In the genomic region with DNA sequence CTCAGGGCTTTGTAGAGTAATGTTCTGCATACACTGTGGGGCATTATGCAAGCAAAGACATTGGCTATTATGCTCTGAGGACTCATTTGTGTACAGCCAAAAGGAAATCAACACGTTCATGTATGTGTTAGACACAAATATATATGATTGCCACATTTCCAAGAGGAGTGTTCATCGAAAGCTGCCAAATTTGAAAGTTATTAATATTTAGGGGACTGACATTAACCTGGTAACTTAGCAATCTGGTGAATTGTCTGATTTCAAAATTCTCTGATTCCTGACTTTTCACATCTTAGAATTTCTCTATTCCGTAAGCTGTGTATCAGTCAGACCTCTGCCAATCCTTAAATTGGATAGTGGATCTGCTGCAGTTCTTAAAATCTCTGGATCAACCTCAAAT, we compare ENCODE assay signal across 22 cellular contexts. TPM values are rescaled to one million over a fixed set of nuclear protein-coding genes. Genes with fewer than 3 reads are reported as not detected.
A peak's percentile ranks its signal among the peaks of the same experiment; 100 is the strongest.
DNase-seq lines count a peak whose midpoint lies in the region; ATAC-seq, FAIRE-seq and TF ChIP-seq lines count a peak whose summit lies in the region.
"Had no signal": no experiment of that assay in that cellular context is flagged by ENCODE, and none has a peak within 500 bp of the region (broad histone marks: within the 10 kb centered on the region; RNA-seq: fewer than 3 reads in every experiment).

No MANE protein-coding gene starts in this region.

- no peaks in the 10 kb centered on the region for H3K36me3 Mint-ChIP-seq in GM23338 (ENCODE audit: low read depth)
- H3K36me3 Mint-ChIP-seq in activated CD4-positive, alpha-beta T cell treated with anti-CD3 and anti-CD28 coated beads, Interleukin-2, amount 10 ng/mL, durations not matched to agents 7 days and 5 days (ENCODE audit: low read depth), result no peaks in the 10 kb centered on the region

- peaks cover 10% of the 10 kb centered on the region; the same call in 1 of the 2 replicates for H3K4me1 ChIP-seq in GM23338 (ENCODE audit: insufficient read depth)
- H3K4me1 ChIP-seq: A549 had no signal

- no peaks in the 10 kb centered on the region for H3K9me2 ChIP-seq in GM23338 (ENCODE audit: insufficient read depth)

- peaks cover 21% of the 10 kb centered on the region for H3K4me1 Mint-ChIP-seq in GM23338
- no peaks in the 10 kb centered on the region for H3K4me1 Mint-ChIP-seq in activated CD4-positive, alpha-beta T cell treated with anti-CD3 and anti-CD28 coated beads, Interleukin-2, amount 10 ng/mL, durations not matched to agents 7 days and 5 days
- H3K4me1 Mint-ChIP-seq: CD14-positive monocyte had no signal

- DNase-seq in GM23338 (ENCODE audit: low spot score) (no peak), cerebellar cortex (ENCODE audit: low spot score) (peak; percentile 63)
- DNase-seq in activated CD4-positive, alpha-beta T cell treated with anti-CD3 and anti-CD28 coated beads, Interleukin-2, amount 10 ng/mL, durations not matched to agents 7 days and 5 days, result no peak
- DNase-seq: CD8-positive, alpha-beta T cell; COR-L47; DMS153; DMS79 treated with DMSO at 0.1 percent for 48 hours; EL; GDM1; HCEC 1CT; HFFc6 had no signal

- H3F3A ChIP-seq in GM23338 (replicated peaks; ENCODE audit: low read depth), result no peaks in the 10 kb centered on the region

- no peak overlapping the region for H3K4me3 Mint-ChIP-seq in GM23338
- H3K4me3 Mint-ChIP-seq in activated CD4-positive, alpha-beta T cell treated with anti-CD3 and anti-CD28 coated beads, Interleukin-2, amount 10 ng/mL, durations not matched to agents 7 days and 5 days, result no peak overlapping the region
- H3K4me3 Mint-ChIP-seq: CD14-positive monocyte; CD8-positive, alpha-beta T cell; HFFc6 had no signal

- no peak overlapping the region for H3K4me2 ChIP-seq in GM23338
- H3K4me2 ChIP-seq: A549 had no signal

- H3K27ac ChIP-seq in GM23338 (ENCODE audit: low read depth), result no peak overlapping the region
- H3K27ac ChIP-seq: A549 had no signal

- no peak for TF ChIP-seq CTCF in GM23338 (conservative IDR thresholded peaks at IDR 0.05; ENCODE audit: low read depth in 2 of 2)

- no peaks in the 10 kb centered on the region for H3K9me3 Mint-ChIP-seq in GM23338
- H3K9me3 Mint-ChIP-seq in activated CD4-positive, alpha-beta T cell treated with anti-CD3 and anti-CD28 coated beads, Interleukin-2, amount 10 ng/mL, durations not matched to agents 7 days and 5 days, result no peaks in the 10 kb centered on the region
- H3K9me3 Mint-ChIP-seq: CD14-positive monocyte; CD8-positive, alpha-beta T cell; HFFc6 had no signal

- FAIRE-seq in islet of Langerhans (lab: Jason Lieb, UNC), result peak; percentile 13
- FAIRE-seq: A549, D721Med, GM19239, HepG2, HTR-8/SVneo had no signal

- H3K27me3 ChIP-seq in GM23338 (ENCODE audit: insufficient read depth), result no peaks in the 10 kb centered on the region

- no peak for ATAC-seq in GM23338
- no peak for ATAC-seq in HG02840 (IDR thresholded peaks at IDR 0.05; ENCODE audit: low FRiP score, unreplicated experiment)
- ATAC-seq in HG03521 (IDR thresholded peaks at IDR 0.05; ENCODE audit: unreplicated experiment), result no peak
- ATAC-seq: A549; CD8-positive, alpha-beta T cell; HepG2 had no signal

- no peaks in the 10 kb centered on the region for H4K20me1 ChIP-seq in GM23338 (replicated peaks; ENCODE audit: insufficient read depth)

- H3K27ac Mint-ChIP-seq in GM23338, result peak overlapping the region; percentile 50; the same call in 1 of the 2 replicates
- H3K27ac Mint-ChIP-seq in activated CD4-positive, alpha-beta T cell treated with anti-CD3 and anti-CD28 coated beads, Interleukin-2, amount 10 ng/mL, durations not matched to agents 7 days and 5 days, result no peak overlapping the region
- H3K27ac Mint-ChIP-seq: CD14-positive monocyte; CD8-positive, alpha-beta T cell; HFFc6 had no signal

- CTCF ChIA-PET in activated CD4-positive, alpha-beta T cell treated with anti-CD3 and anti-CD28 coated beads, Interleukin-2, amount 10 ng/mL, durations not matched to agents 7 days and 5 days (lab: Charles Lee), result interaction anchor here (0.7 kb wide), 1 partner anchor 358 kb away, joined by 3 read pairs; no protein-coding TSS in a partner anchor

- H3K36me3 ChIP-seq in GM23338 (ENCODE audit: insufficient read depth), result no peaks in the 10 kb centered on the region

- H2AFZ ChIP-seq in GM23338, result no peak overlapping the region

- POLR2A ChIA-PET in activated CD4-positive, alpha-beta T cell treated with anti-CD3 and anti-CD28 coated beads, Interleukin-2, amount 10 ng/mL, durations not matched to agents 7 days and 5 days (lab: Charles Lee), result no interaction called here

- H3K27me3 Mint-ChIP-seq in GM23338 (ENCODE audit: insufficient read depth, low read depth, poor library complexity), result no peaks in the 10 kb centered on the region
- no peaks in the 10 kb centered on the region for H3K27me3 Mint-ChIP-seq in activated CD4-positive, alpha-beta T cell treated with anti-CD3 and anti-CD28 coated beads, Interleukin-2, amount 10 ng/mL, durations not matched to agents 7 days and 5 days

- no peaks in the 10 kb centered on the region for H3K79me2 ChIP-seq in GM23338 (replicated peaks; ENCODE audit: insufficient read depth)

- H3K4me3 ChIP-seq in GM23338, result no peak overlapping the region
- H3K4me3 ChIP-seq: A549 had no signal

TF ChIP-seq in GM23338, 12 proteins besides CTCF, POLR2A, EP300 and RAD21 (continues in another document):
- TF ChIP-seq STAT1 (IDR thresholded peaks at IDR 0.05; ENCODE audit: unreplicated experiment), result no peak
- TF ChIP-seq, protein P1, sequence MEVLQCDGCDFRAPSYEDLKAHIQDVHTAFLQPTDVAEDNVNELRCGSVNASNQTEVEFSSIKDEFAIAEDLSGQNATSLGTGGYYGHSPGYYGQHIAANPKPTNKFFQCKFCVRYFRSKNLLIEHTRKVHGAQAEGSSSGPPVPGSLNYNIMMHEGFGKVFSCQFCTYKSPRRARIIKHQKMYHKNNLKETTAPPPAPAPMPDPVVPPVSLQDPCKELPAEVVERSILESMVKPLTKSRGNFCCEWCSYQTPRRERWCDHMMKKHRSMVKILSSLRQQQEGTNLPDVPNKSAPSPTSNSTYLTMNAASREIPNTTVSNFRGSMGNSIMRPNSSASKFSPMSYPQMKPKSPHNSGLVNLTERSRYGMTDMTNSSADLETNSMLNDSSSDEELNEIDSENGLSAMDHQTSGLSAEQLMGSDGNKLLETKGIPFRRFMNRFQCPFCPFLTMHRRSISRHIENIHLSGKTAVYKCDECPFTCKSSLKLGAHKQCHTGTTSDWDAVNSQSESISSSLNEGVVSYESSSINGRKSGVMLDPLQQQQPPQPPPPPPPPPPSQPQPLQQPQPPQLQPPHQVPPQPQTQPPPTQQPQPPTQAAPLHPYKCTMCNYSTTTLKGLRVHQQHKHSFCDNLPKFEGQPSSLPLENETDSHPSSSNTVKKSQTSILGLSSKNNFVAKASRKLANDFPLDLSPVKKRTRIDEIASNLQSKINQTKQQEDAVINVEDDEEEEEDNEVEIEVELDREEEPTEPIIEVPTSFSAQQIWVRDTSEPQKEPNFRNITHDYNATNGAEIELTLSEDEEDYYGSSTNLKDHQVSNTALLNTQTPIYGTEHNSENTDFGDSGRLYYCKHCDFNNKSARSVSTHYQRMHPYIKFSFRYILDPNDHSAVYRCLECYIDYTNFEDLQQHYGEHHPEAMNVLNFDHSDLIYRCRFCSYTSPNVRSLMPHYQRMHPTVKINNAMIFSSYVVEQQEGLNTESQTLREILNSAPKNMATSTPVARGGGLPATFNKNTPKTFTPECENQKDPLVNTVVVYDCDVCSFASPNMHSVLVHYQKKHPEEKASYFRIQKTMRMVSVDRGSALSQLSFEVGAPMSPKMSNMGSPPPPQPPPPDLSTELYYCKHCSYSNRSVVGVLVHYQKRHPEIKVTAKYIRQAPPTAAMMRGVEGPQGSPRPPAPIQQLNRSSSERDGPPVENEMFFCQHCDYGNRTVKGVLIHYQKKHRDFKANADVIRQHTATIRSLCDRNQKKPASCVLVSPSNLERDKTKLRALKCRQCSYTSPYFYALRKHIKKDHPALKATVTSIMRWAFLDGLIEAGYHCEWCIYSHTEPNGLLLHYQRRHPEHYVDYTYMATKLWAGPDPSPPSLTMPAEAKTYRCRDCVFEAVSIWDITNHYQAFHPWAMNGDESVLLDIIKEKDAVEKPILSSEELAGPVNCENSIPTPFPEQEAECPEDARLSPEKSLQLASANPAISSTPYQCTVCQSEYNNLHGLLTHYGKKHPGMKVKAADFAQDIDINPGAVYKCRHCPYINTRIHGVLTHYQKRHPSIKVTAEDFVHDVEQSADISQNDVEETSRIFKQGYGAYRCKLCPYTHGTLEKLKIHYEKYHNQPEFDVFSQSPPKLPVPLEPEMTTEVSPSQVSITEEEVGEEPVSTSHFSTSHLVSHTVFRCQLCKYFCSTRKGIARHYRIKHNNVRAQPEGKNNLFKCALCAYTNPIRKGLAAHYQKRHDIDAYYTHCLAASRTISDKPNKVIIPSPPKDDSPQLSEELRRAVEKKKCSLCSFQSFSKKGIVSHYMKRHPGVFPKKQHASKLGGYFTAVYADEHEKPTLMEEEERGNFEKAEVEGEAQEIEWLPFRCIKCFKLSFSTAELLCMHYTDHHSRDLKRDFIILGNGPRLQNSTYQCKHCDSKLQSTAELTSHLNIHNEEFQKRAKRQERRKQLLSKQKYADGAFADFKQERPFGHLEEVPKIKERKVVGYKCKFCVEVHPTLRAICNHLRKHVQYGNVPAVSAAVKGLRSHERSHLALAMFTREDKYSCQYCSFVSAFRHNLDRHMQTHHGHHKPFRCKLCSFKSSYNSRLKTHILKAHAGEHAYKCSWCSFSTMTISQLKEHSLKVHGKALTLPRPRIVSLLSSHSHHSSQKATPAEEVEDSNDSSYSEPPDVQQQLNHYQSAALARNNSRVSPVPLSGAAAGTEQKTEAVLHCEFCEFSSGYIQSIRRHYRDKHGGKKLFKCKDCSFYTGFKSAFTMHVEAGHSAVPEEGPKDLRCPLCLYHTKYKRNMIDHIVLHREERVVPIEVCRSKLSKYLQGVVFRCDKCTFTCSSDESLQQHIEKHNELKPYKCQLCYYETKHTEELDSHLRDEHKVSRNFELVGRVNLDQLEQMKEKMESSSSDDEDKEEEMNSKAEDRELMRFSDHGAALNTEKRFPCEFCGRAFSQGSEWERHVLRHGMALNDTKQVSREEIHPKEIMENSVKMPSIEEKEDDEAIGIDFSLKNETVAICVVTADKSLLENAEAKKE (CRISPR knock-in tag; IDR thresholded peaks at IDR 0.05), result no peak
- no peak for TF ChIP-seq POLR2AphosphoS5 (IDR thresholded peaks at IDR 0.05; ENCODE audit: low read depth)
- no peak for TF ChIP-seq ZNF331 (CRISPR knock-in tag; IDR thresholded peaks at IDR 0.05; ENCODE audit: low read depth)
- no peak for TF ChIP-seq EZH2phosphoT487 (IDR thresholded peaks at IDR 0.05; ENCODE audit: unreplicated experiment)
- no peak for TF ChIP-seq EZH2 (IDR thresholded peaks at IDR 0.05; ENCODE audit: low read depth, unreplicated experiment)
- TF ChIP-seq ZNF114 (CRISPR knock-in tag; IDR thresholded peaks at IDR 0.05), result no peak

RNA-seq across cellular contexts. Expression of a gene that starts 41.9 kb away (rescaled TPM):
- total RNA-seq in GM23338 (2014; rRNA removed; shearing (Covaris generic)), result 0.17 and 1.0 TPM in 2 replicates
- polyA plus RNA-seq in GM23338 (2016; fragmentation: Nextera tagmentation; extraction: Ambion mirVana), result 0.24 and 0.45 TPM in 2 replicates
- not detected for total RNA-seq in activated CD4-positive, alpha-beta T cell treated with anti-CD3 and anti-CD28 coated beads, Interleukin-2, amount 10 ng/mL, durations not matched to agents 7 days and 5 days
- total RNA-seq: CD8-positive, alpha-beta T cell had no signal
- polyA plus RNA-seq: AG04450, BJ, CD14-positive monocyte had no signal
